ENCODE assay signal across 9 cellular contexts in the genomic region with DNA sequence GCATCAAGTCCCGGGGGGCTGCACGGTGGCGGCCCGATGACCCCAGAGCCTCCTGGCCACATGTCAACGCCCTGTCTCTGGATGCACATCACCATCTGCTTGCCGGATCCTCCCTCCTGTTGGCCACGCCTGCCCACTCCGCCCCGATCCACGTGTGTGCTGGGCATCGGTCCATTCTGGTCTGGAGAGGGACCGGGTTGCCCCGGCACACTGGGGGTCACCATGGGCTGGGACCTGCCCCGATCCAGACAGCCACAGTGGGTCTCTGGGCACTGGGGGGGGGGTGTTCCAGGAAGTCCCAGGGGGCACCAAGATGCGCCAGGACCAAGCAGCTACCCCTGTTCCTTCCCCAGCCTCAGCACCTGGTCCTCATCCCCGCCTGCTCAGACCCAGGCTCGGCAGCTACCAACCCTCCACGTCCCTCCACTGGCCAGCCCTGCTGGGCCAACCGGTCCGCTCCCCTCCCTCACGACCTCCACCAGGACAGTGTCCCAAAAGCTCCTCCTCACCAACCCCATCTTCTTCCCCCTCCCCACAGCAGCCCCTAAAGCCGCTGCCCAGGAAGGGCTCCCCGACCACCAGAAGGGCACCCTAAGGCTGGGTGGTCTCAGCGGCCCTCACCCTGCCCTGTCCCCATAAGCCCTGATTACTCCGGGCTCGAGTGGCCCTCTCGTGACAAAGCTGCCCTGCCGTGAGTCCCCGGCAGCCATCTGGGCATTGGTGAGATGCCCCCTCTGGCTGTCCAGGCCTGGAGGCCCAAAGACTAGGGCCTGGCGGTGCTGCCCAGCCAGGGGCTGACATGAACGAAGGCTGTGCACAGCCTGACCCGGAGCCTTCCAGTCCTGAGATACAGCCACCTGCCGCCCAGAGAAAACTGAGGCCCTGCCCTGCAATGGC. TPM values are rescaled to one million over a fixed set of nuclear protein-coding genes. Genes with fewer than 3 reads are reported as not detected.
DNase-seq lines count a peak whose midpoint lies in the region; ATAC-seq and FAIRE-seq lines count a peak whose summit lies in the region.
"Had no signal": no experiment of that assay in that cellular context is flagged by ENCODE, and none has a peak within 500 bp of the region (broad histone marks: within the 10 kb centered on the region; RNA-seq: fewer than 3 reads in every experiment).

No MANE protein-coding gene starts in this region.

- no peak for ATAC-seq in T-cell (replicated peaks in 1 of 4)
- peak; percentile 3 for ATAC-seq in left ventricle myocardium superior

- H3K27ac Mint-ChIP-seq in activated CD4-positive, alpha-beta T cell treated with anti-CD3 and anti-CD28 coated beads, Interleukin-2, amount 10 ng/mL, durations not matched to agents 24 days and 14 days = peak overlapping the region; percentile 51
- peak overlapping the region in 1 of 2 donors; percentile 34 for H3K27ac Mint-ChIP-seq in T-cell

- no peaks in the 10 kb centered on the region for H3K27me3 Mint-ChIP-seq in activated CD4-positive, alpha-beta T cell treated with anti-CD3 and anti-CD28 coated beads, Interleukin-2, amount 10 ng/mL, durations not matched to agents 24 days and 14 days
- H3K27me3 Mint-ChIP-seq in T-cell = no peaks in the 10 kb centered on the region

- no peak for FAIRE-seq in small intestine (lab: Jason Lieb, UNC)
- FAIRE-seq: A549 had no signal

- CTCF ChIA-PET in T-cell (lab: Charles Lee) = no interaction called here

- H3K4me3 ChIP-seq in skeletal muscle tissue (ENCODE audit: low read length in 3 of 3) (peak overlapping the region in 2 of 3 donors; percentile 29 to 80), small intestine (ENCODE audit: low read depth in 1 of 2, low read length in 2 of 2) (no peak overlapping the region)
- H3K4me3 ChIP-seq: A549 had no signal

- WGBS in small intestine, 3 donors = 60 to 68% (median 64%) methylated on average over 30 to 33 of the region's 33 CpGs

- H3K9me3 Mint-ChIP-seq in activated CD4-positive, alpha-beta T cell treated with anti-CD3 and anti-CD28 coated beads, Interleukin-2, amount 10 ng/mL, durations not matched to agents 24 days and 14 days = no peaks in the 10 kb centered on the region
- no peaks in the 10 kb centered on the region for H3K9me3 Mint-ChIP-seq in T-cell

- peak overlapping the region; percentile 55 for H3K4me3 Mint-ChIP-seq in activated CD4-positive, alpha-beta T cell treated with anti-CD3 and anti-CD28 coated beads, Interleukin-2, amount 10 ng/mL, durations not matched to agents 24 days and 14 days
- H3K4me3 Mint-ChIP-seq in T-cell = peak overlapping the region; percentile 28 to 87 (median 55)

- H3K9ac ChIP-seq in skeletal muscle tissue (ENCODE audit: low read depth in 1 of 3, low read length in 3 of 3) = peak overlapping the region; percentile 10 to 93 (median 53)

- H3K27me3 ChIP-seq in skeletal muscle tissue (ENCODE audit: control insufficient read depth in 3 of 3, insufficient read depth in 3 of 3, low read length in 3 of 3) (no peaks in the 10 kb centered on the region), small intestine (ENCODE audit: control insufficient read depth in 2 of 2, insufficient read depth in 2 of 2, low read length in 2 of 2) (no peaks in the 10 kb centered on the region)

- POLR2A ChIA-PET in T-cell (lab: Charles Lee) = interaction anchor here in 1 of 2 donors (0.5 kb wide), 1 partner anchor 62 kb away, joined by 3 read pairs; no protein-coding TSS in a partner anchor

- DNase-seq in activated CD4-positive, alpha-beta T cell treated with anti-CD3 and anti-CD28 coated beads, Interleukin-2, amount 10 ng/mL, durations not matched to agents 24 days and 14 days = no peak
- no peak for DNase-seq in activated CD4-positive, alpha-beta T cell treated with anti-CD3 and anti-CD28 coated beads, Interleukin-2, amount 50 U/mL, for 4 hours
- peak in 2 of 34 experiments; percentile 4 to 23 for DNase-seq in T-cell
- DNase-seq in left ventricle myocardium superior = peak; percentile 69
- no peak for DNase-seq in middle frontal gyrus (ENCODE audit: extremely low spot score, low spot score)
- no peak for DNase-seq in small intestine
- DNase-seq in stimulated activated CD4-positive, alpha-beta T cell treated with anti-CD3 and anti-CD28 coated beads, Interleukin-15, amount 100 ng/mL, for 24 hours = no peak

- peaks cover 21% of the 10 kb centered on the region for H3K36me3 Mint-ChIP-seq in activated CD4-positive, alpha-beta T cell treated with anti-CD3 and anti-CD28 coated beads, Interleukin-2, amount 10 ng/mL, durations not matched to agents 24 days and 14 days (ENCODE audit: low read depth)
- no peaks in the 10 kb centered on the region for H3K36me3 Mint-ChIP-seq in T-cell

- peaks cover 24% of the 10 kb centered on the region for H3K4me1 Mint-ChIP-seq in activated CD4-positive, alpha-beta T cell treated with anti-CD3 and anti-CD28 coated beads, Interleukin-2, amount 10 ng/mL, durations not matched to agents 24 days and 14 days
- H3K4me1 Mint-ChIP-seq in T-cell = peaks cover 48 to 62% (median 56%) of the 10 kb centered on the region in 3 donors

- H3K9me3 ChIP-seq in skeletal muscle tissue (ENCODE audit: control insufficient read depth in 3 of 3, low read length in 3 of 3) (no peaks in the 10 kb centered on the region), small intestine (ENCODE audit: control insufficient read depth, low read depth) (no peaks in the 10 kb centered on the region)
- H3K9me3 ChIP-seq: A549 had no signal

- H3K27ac ChIP-seq in skeletal muscle tissue (ENCODE audit: low read depth, low read length) (no peak overlapping the region), small intestine (ENCODE audit: low read depth in 1 of 2, low read length in 1 of 2) (no peak overlapping the region)
- H3K27ac ChIP-seq: A549 had no signal

- H3K36me3 ChIP-seq in skeletal muscle tissue (ENCODE audit: control insufficient read depth in 3 of 3, insufficient read depth in 3 of 3, low read length in 3 of 3) (peaks cover 12 to 13% (median 13%) of the 10 kb centered on the region in 3 donors), small intestine (ENCODE audit: control insufficient read depth in 2 of 2, insufficient read depth in 2 of 2, low read length in 2 of 2) (peaks cover 4 to 9% of the 10 kb centered on the region in 2 donors)

- intact Hi-C loops in activated CD4-positive, alpha-beta T cell treated with anti-CD3 and anti-CD28 coated beads, Interleukin-2, amount 10 ng/mL, durations not matched to agents 24 days and 14 days (cut with micrococcal nuclease) = no loop called here
- intact Hi-C loops in left ventricle myocardium superior (cut with micrococcal nuclease) = no loop called here

- H3K4me1 ChIP-seq in skeletal muscle tissue (ENCODE audit: control insufficient read depth in 3 of 3, insufficient read depth in 3 of 3, low read length in 3 of 3) = peaks cover 61 to 70% (median 63%) of the 10 kb centered on the region in 3 donors
- peaks cover 20 to 23% of the 10 kb centered on the region in 2 donors for H3K4me1 ChIP-seq in small intestine (ENCODE audit: control insufficient read depth in 2 of 2, insufficient read depth in 1 of 2, low read depth in 1 of 2, low read length in 1 of 2)

RNA-seq across cellular contexts. Expression of gene CTBP1, which starts 4.6 kb away (rescaled TPM):
- 190 and 200 TPM in 2 replicates for total RNA-seq in activated CD4-positive, alpha-beta T cell treated with anti-CD3 and anti-CD28 coated beads, Interleukin-2, amount 10 ng/mL, durations not matched to agents 24 days and 14 days
- total RNA-seq in T-cell (100 to 1,000 TPM; 185 to 232 (median 207) TPM), left ventricle myocardium superior (133 TPM), skeletal muscle tissue (109 TPM)
- 100 to 1,000 TPM in 2 of 3 donors, 10 to 100 TPM in 1; 88.6 to 144 (median 128) TPM for polyA plus RNA-seq in small intestine

RNA-seq across cellular contexts. Expression of gene MAEA, which starts 45.4 kb away (rescaled TPM):
- 61.3 and 62.6 TPM in 2 replicates for total RNA-seq in activated CD4-positive, alpha-beta T cell treated with anti-CD3 and anti-CD28 coated beads, Interleukin-2, amount 10 ng/mL, durations not matched to agents 24 days and 14 days
- total RNA-seq in T-cell = 100 to 1,000 TPM in 2 of 5 donors, 10 to 100 TPM in 3; 62.3 to 114 (median 87.2) TPM
- 49.6 TPM for total RNA-seq in left ventricle myocardium superior
- 24.5 TPM for total RNA-seq in skeletal muscle tissue
- 10 to 100 TPM; 62.1 to 97.1 (median 69.4) TPM for polyA plus RNA-seq in small intestine

Comparison
In these comparisons a context has a peak if more than half of its experiments do, and no peak if none do; other contexts are left out.
1. H3K4me3 ChIP-seq: peak in skeletal muscle tissue (2 of 3); none in small intestine (0 of 2).